ENCODE assay signal across 1 cellular context in the genomic region with DNA sequence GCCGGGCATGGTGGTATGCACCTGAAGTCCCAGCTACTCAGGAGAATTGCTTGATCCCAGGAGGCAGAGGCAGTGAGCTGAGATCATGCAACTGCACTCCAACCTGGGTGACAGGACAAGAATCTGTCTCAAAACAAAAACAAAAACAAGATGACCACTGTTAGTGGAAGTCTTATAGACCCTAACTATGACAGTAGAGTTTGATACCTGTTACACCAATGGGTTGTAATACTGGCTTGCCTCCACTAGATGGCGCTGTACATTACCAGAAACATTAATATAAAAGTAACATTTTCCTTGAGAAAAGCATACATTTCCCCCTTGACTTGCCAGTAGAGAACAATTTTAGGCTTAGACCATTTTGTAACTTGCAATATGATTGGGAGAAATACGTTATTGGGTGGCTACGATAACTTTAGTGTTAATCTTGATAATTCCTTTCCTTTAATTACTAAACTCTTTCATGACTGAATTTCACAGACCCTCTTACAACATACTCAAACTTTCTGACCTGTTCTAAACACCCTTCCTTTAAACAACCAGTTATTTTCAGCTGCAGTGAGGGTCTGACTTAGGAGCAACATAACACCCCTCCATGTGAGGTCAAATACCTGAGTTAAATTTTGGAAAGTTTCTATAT.
TF ChIP-seq lines count a peak whose summit lies in the region.

No MANE protein-coding gene starts in this region.

TF ChIP-seq in H1, 55 proteins besides CTCF, POLR2A, EP300 and RAD21:
- TF ChIP-seq HDAC2 (IDR thresholded peaks at IDR 0.05; ENCODE audit: borderline replicate concordance in 1 of 2, low read depth in 2 of 2, low read length in 2 of 2) (no peak), ASH2L (IDR thresholded peaks at IDR 0.05; ENCODE audit: low read length) (no peak), KDM4A (IDR thresholded peaks at IDR 0.05; ENCODE audit: low read depth, low read length, severe bottlenecking) (no peak), YY1 (IDR thresholded peaks at IDR 0.05; ENCODE audit: low read depth, low read length) (no peak), CHD2 (IDR thresholded peaks at IDR 0.05; ENCODE audit: low read length) (no peak), HDAC6 (IDR thresholded peaks at IDR 0.05; ENCODE audit: low read depth, low read length) (no peak), SIN3A (conservative IDR thresholded peaks at IDR 0.05 in 1 of 2, IDR thresholded peaks at IDR 0.05 in 1 of 2; ENCODE audit: low read depth in 1 of 2, low read length in 2 of 2) (no peak)
- TF ChIP-seq, protein P1, sequence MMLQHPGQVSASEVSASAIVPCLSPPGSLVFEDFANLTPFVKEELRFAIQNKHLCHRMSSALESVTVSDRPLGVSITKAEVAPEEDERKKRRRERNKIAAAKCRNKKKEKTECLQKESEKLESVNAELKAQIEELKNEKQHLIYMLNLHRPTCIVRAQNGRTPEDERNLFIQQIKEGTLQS (IDR thresholded peaks at IDR 0.05; ENCODE audit: insufficient read depth, low read depth, low read length): no peak
